8 cellular contexts compared by ENCODE assay signal in the genomic region with DNA sequence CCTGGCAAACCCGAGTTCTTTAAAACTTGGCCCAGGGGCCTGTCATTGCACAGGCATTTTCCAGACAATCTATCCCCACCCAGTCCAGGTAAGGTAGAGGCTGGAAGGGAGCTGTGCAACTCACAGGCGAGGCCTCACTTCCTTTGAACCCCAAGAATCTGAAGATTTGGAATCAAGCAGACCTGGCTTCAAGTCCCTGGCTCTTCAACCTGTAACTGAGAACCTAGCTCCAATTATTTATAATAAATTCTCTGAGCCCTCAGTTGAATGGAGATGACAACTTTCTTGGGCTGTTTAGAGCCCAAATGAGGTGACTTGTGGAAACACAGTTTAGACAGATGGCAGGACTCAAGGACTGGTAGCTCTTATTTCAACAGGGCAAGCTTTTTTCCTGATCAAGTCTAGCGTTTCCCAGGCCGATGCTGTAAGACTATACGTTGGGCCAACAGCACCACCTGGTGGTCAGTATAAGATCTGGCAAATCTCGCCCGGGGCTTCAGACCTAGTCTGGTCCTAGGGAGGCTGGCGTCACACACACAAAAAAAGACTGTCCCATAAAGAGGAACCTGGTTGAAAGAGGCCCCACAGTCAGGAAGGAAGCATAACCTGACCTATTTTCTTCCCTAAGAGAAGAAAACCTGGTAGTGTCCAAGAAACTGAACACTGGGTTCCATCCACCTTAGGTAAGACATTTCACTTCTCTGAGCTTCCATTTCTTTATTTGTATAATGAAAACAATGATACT.
A peak's percentile ranks its signal among the peaks of the same experiment; 100 is the strongest.
DNase-seq lines count a peak whose midpoint lies in the region; ATAC-seq, FAIRE-seq and TF ChIP-seq lines count a peak whose summit lies in the region.

No MANE protein-coding gene starts in this region.

- peak; percentile 96 for ATAC-seq in GM19351 (IDR thresholded peaks at IDR 0.05; ENCODE audit: unreplicated experiment)
- peak; percentile 91 for ATAC-seq in HG03442 (IDR thresholded peaks at IDR 0.05; ENCODE audit: unreplicated experiment)
- ATAC-seq in HepG2: peak; percentile 97

- H4K20me1 ChIP-seq in HepG2 (ENCODE audit: insufficient read depth, low read length): no peaks in the 10 kb centered on the region

- intact Hi-C loops in HepG2 (cut with micrococcal nuclease; ENCODE audit: unreplicated experiment): loop anchor here (1.0 kb wide), 1 partner anchor 123 kb away; no protein-coding TSS in a partner anchor

- WGBS in HepG2 (ENCODE audit: low lambda C conversion rate): 5% methylated on average over 8 of the region's 8 CpGs

- FAIRE-seq in HepG2 (lab: Jason Lieb, UNC): peak; percentile 99

- BruUV-seq in HepG2 (replicated peaks; lab: Mats Ljungman, UMichigan): no TSS peak

- H3K36me3 ChIP-seq in HepG2 (replicated peaks in 1 of 2; ENCODE audit: control insufficient read depth in 1 of 2, insufficient read depth in 2 of 2, low read length in 2 of 2): no peaks in the 10 kb centered on the region

- CTCF ChIA-PET in HepG2 (lab: Yijun Ruan, JAX; ENCODE audit: low intra/inter-chr PET ratio, low total read pairs): interaction anchor here (0.8 to 2.3 kb wide), 5 partner anchors 122 to 1189 kb away, joined by 3 to 31 read pairs (median 4); a partner anchor contains a TSS

- no peaks in the 10 kb centered on the region for H3K9me3 ChIP-seq in HepG2 (ENCODE audit: low read length)

- no peak overlapping the region for H3K4me3 ChIP-seq in choroid plexus epithelial cell (ENCODE audit: low read depth, low read length)
- H3K4me3 ChIP-seq in HepG2 (replicated peaks in 1 of 3; ENCODE audit: insufficient read depth in 1 of 3, low read depth in 2 of 3, low read length in 3 of 3): no peak overlapping the region

- no peak for TF ChIP-seq POLR2A in HepG2 (IDR thresholded peaks at IDR 0.05; ENCODE audit: insufficient read depth in 1 of 2, low read depth in 2 of 2, low read length in 2 of 2)

- TF ChIP-seq CTCF in C4-2B (conservative IDR thresholded peaks at IDR 0.05): peak; percentile 90
- TF ChIP-seq CTCF in choroid plexus epithelial cell (conservative IDR thresholded peaks at IDR 0.05; ENCODE audit: low read depth, low read length): peak; percentile 88
- peak; percentile 91 for TF ChIP-seq CTCF in HepG2 (CRISPR knock-in tag; IDR thresholded peaks at IDR 0.05)

- H2AFZ ChIP-seq in HepG2 (ENCODE audit: low read length): no peak overlapping the region

- in situ Hi-C loops in HepG2 (cut with HindIII; ENCODE audit: extremely low pct_ligation_motif_present, low pct_unique_long_range_greater_than_20kb): loop anchor here (5.0 kb wide), 1 partner anchor 133 kb away; no protein-coding TSS in a partner anchor

- H3K27me3 ChIP-seq in HepG2 (ENCODE audit: control insufficient read depth in 1 of 2, insufficient read depth in 2 of 2, low read length in 2 of 2): peaks cover 0 to 37% of the 10 kb centered on the region in 2 experiments; a peak in 4 of 5 replicates

- no peaks in the 10 kb centered on the region for H3K79me2 ChIP-seq in HepG2 (ENCODE audit: insufficient read depth, low read length)

- peak; percentile 92 for DNase-seq in NCI-H510A treated with DMSO at 0.1 percent for 48 hours (lab: John Stamatoyannopoulos, UW)
- peak; percentile 67 to 70 for DNase-seq in activated CD4-positive, alpha-beta T cell treated with anti-CD3 and anti-CD28 coated beads for 24 hours (ENCODE audit: low read depth in 2 of 2)
- DNase-seq in choroid plexus epithelial cell (ENCODE audit: low read depth): peak; percentile 90
- DNase-seq in HepG2 (ENCODE audit: low spot score): peak; percentile 65
- DNase-seq in stimulated activated CD4-positive, alpha-beta T cell treated with anti-CD3 and anti-CD28 coated beads, TNF-alpha, amount 100 ng/mL, for 24 hours (ENCODE audit: low read depth in 3 of 3): peak; percentile 55 to 72 (median 63)

- no peak overlapping the region for H3K27ac ChIP-seq in C4-2B
- no peak overlapping the region for H3K27ac ChIP-seq in HepG2 (ENCODE audit: extremely low read length, insufficient read depth, low read length)

- POLR2A ChIA-PET in HepG2 (lab: Yijun Ruan, JAX): no interaction called here

- H3K4me2 ChIP-seq in HepG2 (ENCODE audit: low read depth, low read length): no peak overlapping the region

- TF ChIP-seq EP300 in HepG2 (IDR thresholded peaks at IDR 0.05; ENCODE audit: low read depth in 2 of 2, low read length in 2 of 2) (no peak), HepG2 (CRISPR knock-in tag; IDR thresholded peaks at IDR 0.05; ENCODE audit: borderline replicate concordance) (no peak)

- TF ChIP-seq RAD21 in HepG2 (CRISPR knock-in tag; IDR thresholded peaks at IDR 0.05): peak; percentile 78

- no peaks in the 10 kb centered on the region for H3K4me1 ChIP-seq in HepG2 (ENCODE audit: insufficient read depth, low read length)

- H3K9ac ChIP-seq in HepG2 (ENCODE audit: insufficient read depth, low read depth, low read length): no peak overlapping the region

TF ChIP-seq in HepG2, 621 proteins besides CTCF, POLR2A, EP300 and RAD21:
- TF ChIP-seq ZNF331 (CRISPR knock-in tag; IDR thresholded peaks at IDR 0.05) (0 out of 2 replicates have a peak, but pooled peaks have one; percentile 26), CBX2 (IDR thresholded peaks at IDR 0.05; ENCODE audit: low read depth, low read length) (no peak), CBX2 (CRISPR knock-in tag; IDR thresholded peaks at IDR 0.05; ENCODE audit: low read depth) (peak; percentile 26; the same call in 1 of the 2 replicates), ARNT2 (CRISPR knock-in tag; IDR thresholded peaks at IDR 0.05; ENCODE audit: low read depth) (peak; percentile 53; the same call in 1 of the 2 replicates), MED13 (CRISPR knock-in tag; IDR thresholded peaks at IDR 0.05) (no peak), ZNF282 (IDR thresholded peaks at IDR 0.05; ENCODE audit: partially characterized antibody) (no peak), MED1 (CRISPR knock-in tag; IDR thresholded peaks at IDR 0.05) (peak; percentile 27; the same call in 1 of the 2 replicates), ZNF367 (CRISPR knock-in tag; IDR thresholded peaks at IDR 0.05; ENCODE audit: borderline replicate concordance) (no peak), THAP11 (CRISPR knock-in tag; IDR thresholded peaks at IDR 0.05) (no peak), ZNF501 (CRISPR knock-in tag; IDR thresholded peaks at IDR 0.05) (peak; percentile 50; the same call in 1 of the 2 replicates), ZNF264 (CRISPR knock-in tag; IDR thresholded peaks at IDR 0.05) (no peak), NFE2L2 (IDR thresholded peaks at IDR 0.05; ENCODE audit: low read length) (no peak), SMC3 (IDR thresholded peaks at IDR 0.05; ENCODE audit: low read length) (peak; percentile 87), CEBPG (CRISPR knock-in tag; IDR thresholded peaks at IDR 0.05) (0 out of 2 replicates have a peak, but pooled peaks have one; percentile 15), FOXA1 (IDR thresholded peaks at IDR 0.05) (no peak), FOXA1 (CRISPR knock-in tag; IDR thresholded peaks at IDR 0.05) (no peak), ZNF451 (CRISPR knock-in tag; IDR thresholded peaks at IDR 0.05) (no peak), MATR3 (CRISPR knock-in tag; IDR thresholded peaks at IDR 0.05) (no peak), CENPT (CRISPR knock-in tag; IDR thresholded peaks at IDR 0.05; ENCODE audit: low read depth) (no peak), ZNF260 (CRISPR knock-in tag; IDR thresholded peaks at IDR 0.05; ENCODE audit: borderline replicate concordance, low read depth) (no peak), STAG1 (CRISPR knock-in tag; IDR thresholded peaks at IDR 0.05) (peak; percentile 83), TBP (CRISPR knock-in tag; IDR thresholded peaks at IDR 0.05) (no peak), SYNCRIP (IDR thresholded peaks at IDR 0.05; ENCODE audit: insufficient read depth, low read depth, low read length) (no peak)
- TF ChIP-seq, protein P1, sequence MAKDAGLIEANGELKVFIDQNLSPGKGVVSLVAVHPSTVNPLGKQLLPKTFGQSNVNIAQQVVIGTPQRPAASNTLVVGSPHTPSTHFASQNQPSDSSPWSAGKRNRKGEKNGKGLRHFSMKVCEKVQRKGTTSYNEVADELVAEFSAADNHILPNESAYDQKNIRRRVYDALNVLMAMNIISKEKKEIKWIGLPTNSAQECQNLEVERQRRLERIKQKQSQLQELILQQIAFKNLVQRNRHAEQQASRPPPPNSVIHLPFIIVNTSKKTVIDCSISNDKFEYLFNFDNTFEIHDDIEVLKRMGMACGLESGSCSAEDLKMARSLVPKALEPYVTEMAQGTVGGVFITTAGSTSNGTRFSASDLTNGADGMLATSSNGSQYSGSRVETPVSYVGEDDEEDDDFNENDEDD (CRISPR knock-in tag; IDR thresholded peaks at IDR 0.05; ENCODE audit: borderline replicate concordance): no peak
- TF ChIP-seq, protein P2, sequence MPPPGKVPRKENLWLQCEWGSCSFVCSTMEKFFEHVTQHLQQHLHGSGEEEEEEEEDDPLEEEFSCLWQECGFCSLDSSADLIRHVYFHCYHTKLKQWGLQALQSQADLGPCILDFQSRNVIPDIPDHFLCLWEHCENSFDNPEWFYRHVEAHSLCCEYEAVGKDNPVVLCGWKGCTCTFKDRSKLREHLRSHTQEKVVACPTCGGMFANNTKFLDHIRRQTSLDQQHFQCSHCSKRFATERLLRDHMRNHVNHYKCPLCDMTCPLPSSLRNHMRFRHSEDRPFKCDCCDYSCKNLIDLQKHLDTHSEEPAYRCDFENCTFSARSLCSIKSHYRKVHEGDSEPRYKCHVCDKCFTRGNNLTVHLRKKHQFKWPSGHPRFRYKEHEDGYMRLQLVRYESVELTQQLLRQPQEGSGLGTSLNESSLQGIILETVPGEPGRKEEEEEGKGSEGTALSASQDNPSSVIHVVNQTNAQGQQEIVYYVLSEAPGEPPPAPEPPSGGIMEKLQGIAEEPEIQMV (CRISPR knock-in tag; IDR thresholded peaks at IDR 0.05; ENCODE audit: low read depth): no peak
TF ChIP-seq in HepG2: peak in this region for 8.
